In genomic region chr3:171285287-171285686, GRCh38 we compare ENCODE assay signal across 9 cellular contexts.
A peak's percentile ranks its signal among the peaks of the same experiment; 100 is the strongest.
DNase-seq lines count a peak whose midpoint lies in the region; ATAC-seq and TF ChIP-seq lines count a peak whose summit lies in the region.
"Had no signal": no experiment of that assay in that cellular context is flagged by ENCODE, and none has a peak within 500 bp of the region (broad histone marks: within the 10 kb centered on the region; RNA-seq: fewer than 3 reads in every experiment).

No MANE protein-coding gene starts in this region.

- peaks cover 0 to 67% (median 58%) of the 10 kb centered on the region in 4 donors for H3K4me1 ChIP-seq in sigmoid colon
- peaks cover 18% of the 10 kb centered on the region for H3K4me1 ChIP-seq in testis
- H3K4me1 ChIP-seq: HAP-1 had no signal

- WGBS in sigmoid colon, 2 donors: 59 to 86% methylated on average over 2 of the region's 2 CpGs
- WGBS in testis, 2 donors: 62 to 75% methylated on average over 2 of the region's 2 CpGs

- no peak for DNase-seq in activated CD8-positive, alpha-beta T cell treated with anti-CD3 and anti-CD28 coated beads, Interleukin-2, amount 10 ng/mL, durations not matched to agents 7 days and 5 days
- DNase-seq in sigmoid colon (no peak), NCI-H1417 (lab: John Stamatoyannopoulos, UW) (no peak), testis (no peak)
- DNase-seq in stimulated activated CD4-positive, alpha-beta T cell treated with anti-CD3 and anti-CD28 coated beads, Interleukin-4, amount 100 ng/mL, for 24 hours: no peak
- DNase-seq: ovary had no signal

- no peak for TF ChIP-seq POLR2A in sigmoid colon (IDR thresholded peaks at IDR 0.05)
- no peak for TF ChIP-seq POLR2A in testis (IDR thresholded peaks at IDR 0.05)

- TF ChIP-seq CTCF in sigmoid colon (IDR thresholded peaks at IDR 0.05): no peak
- no peak for TF ChIP-seq CTCF in testis (IDR thresholded peaks at IDR 0.05)

- H3K4me3 ChIP-seq in sigmoid colon: no peak overlapping the region
- no peak overlapping the region for H3K4me3 ChIP-seq in testis
- H3K4me3 ChIP-seq: HAP-1, ovary had no signal

- H3K9me3 ChIP-seq in sigmoid colon (no peaks in the 10 kb centered on the region), testis (no peaks in the 10 kb centered on the region)
- H3K9me3 ChIP-seq: HAP-1, ovary had no signal

- POLR2A ChIA-PET in activated CD8-positive, alpha-beta T cell treated with anti-CD3 and anti-CD28 coated beads, Interleukin-2, amount 10 ng/mL, durations not matched to agents 7 days and 5 days (lab: Charles Lee): no interaction called here

- H3K27ac ChIP-seq in sigmoid colon: peak overlapping the region in 3 of 4 donors; percentile 72 to 81 (median 80)
- no peak overlapping the region for H3K27ac ChIP-seq in testis
- H3K27ac ChIP-seq: ovary had no signal

- H3K9me3 Mint-ChIP-seq in activated CD8-positive, alpha-beta T cell treated with anti-CD3 and anti-CD28 coated beads, Interleukin-2, amount 10 ng/mL, durations not matched to agents 7 days and 5 days (ENCODE audit: insufficient read depth): peaks cover 15% of the 10 kb centered on the region

- H3K36me3 Mint-ChIP-seq in activated CD8-positive, alpha-beta T cell treated with anti-CD3 and anti-CD28 coated beads, Interleukin-2, amount 10 ng/mL, durations not matched to agents 7 days and 5 days (ENCODE audit: low read depth): peaks cover 11% of the 10 kb centered on the region

- H3K27me3 ChIP-seq in sigmoid colon: no peaks in the 10 kb centered on the region
- no peaks in the 10 kb centered on the region for H3K27me3 ChIP-seq in testis
- H3K27me3 ChIP-seq: ovary had no signal

- H3K36me3 ChIP-seq in sigmoid colon (no peaks in the 10 kb centered on the region), testis (ENCODE audit: low read depth, missing control alignments) (no peaks in the 10 kb centered on the region)
- H3K36me3 ChIP-seq: HAP-1, ovary had no signal

- H3K27ac Mint-ChIP-seq in activated CD8-positive, alpha-beta T cell treated with anti-CD3 and anti-CD28 coated beads, Interleukin-2, amount 10 ng/mL, durations not matched to agents 7 days and 5 days: peak overlapping the region; percentile 15

- no peaks in the 10 kb centered on the region for H3K27me3 Mint-ChIP-seq in activated CD8-positive, alpha-beta T cell treated with anti-CD3 and anti-CD28 coated beads, Interleukin-2, amount 10 ng/mL, durations not matched to agents 7 days and 5 days (ENCODE audit: low read depth)

- no peak overlapping the region for H3K4me3 Mint-ChIP-seq in activated CD8-positive, alpha-beta T cell treated with anti-CD3 and anti-CD28 coated beads, Interleukin-2, amount 10 ng/mL, durations not matched to agents 7 days and 5 days

- ATAC-seq in GM18870 (IDR thresholded peaks at IDR 0.05; ENCODE audit: unreplicated experiment) (peak; percentile 52), HG02642 (IDR thresholded peaks at IDR 0.05; ENCODE audit: poor library complexity, unreplicated experiment) (peak; percentile 26)
- ATAC-seq in activated CD8-positive, alpha-beta T cell treated with anti-CD3 and anti-CD28 coated beads, Interleukin-2, amount 10 ng/mL, durations not matched to agents 7 days and 5 days: peak; percentile 28

- peaks cover 38% of the 10 kb centered on the region for H3K4me1 Mint-ChIP-seq in activated CD8-positive, alpha-beta T cell treated with anti-CD3 and anti-CD28 coated beads, Interleukin-2, amount 10 ng/mL, durations not matched to agents 7 days and 5 days (ENCODE audit: low read depth)

- TF ChIP-seq EP300 in sigmoid colon (IDR thresholded peaks at IDR 0.05): no peak

- intact Hi-C loops in sigmoid colon (cut with DNase I) (loop anchor here (10.0 kb wide), 2 partner anchors 90 to 170 kb away; no protein-coding TSS in a partner anchor), testis (cut with DNase I; ENCODE audit: low total_unique reads) (no loop called here)

- CTCF ChIA-PET in activated CD8-positive, alpha-beta T cell treated with anti-CD3 and anti-CD28 coated beads, Interleukin-2, amount 10 ng/mL, durations not matched to agents 7 days and 5 days (lab: Charles Lee): interaction anchor here (1.2 to 1.5 kb wide), 6 partner anchors 11 to 1486 kb away, joined by 3 to 5 read pairs (median 3); no protein-coding TSS in a partner anchor

Comparison
In these comparisons a context has a peak if more than half of its experiments do, and no peak if none do; other contexts are left out.
1. H3K27ac ChIP-seq: peak in sigmoid colon (3 of 4); none in testis (0 of 2).
2. Peak in every context shown above with its lines, with median percentiles within 50 percentile points of each other: ATAC-seq.